In the genomic region with DNA sequence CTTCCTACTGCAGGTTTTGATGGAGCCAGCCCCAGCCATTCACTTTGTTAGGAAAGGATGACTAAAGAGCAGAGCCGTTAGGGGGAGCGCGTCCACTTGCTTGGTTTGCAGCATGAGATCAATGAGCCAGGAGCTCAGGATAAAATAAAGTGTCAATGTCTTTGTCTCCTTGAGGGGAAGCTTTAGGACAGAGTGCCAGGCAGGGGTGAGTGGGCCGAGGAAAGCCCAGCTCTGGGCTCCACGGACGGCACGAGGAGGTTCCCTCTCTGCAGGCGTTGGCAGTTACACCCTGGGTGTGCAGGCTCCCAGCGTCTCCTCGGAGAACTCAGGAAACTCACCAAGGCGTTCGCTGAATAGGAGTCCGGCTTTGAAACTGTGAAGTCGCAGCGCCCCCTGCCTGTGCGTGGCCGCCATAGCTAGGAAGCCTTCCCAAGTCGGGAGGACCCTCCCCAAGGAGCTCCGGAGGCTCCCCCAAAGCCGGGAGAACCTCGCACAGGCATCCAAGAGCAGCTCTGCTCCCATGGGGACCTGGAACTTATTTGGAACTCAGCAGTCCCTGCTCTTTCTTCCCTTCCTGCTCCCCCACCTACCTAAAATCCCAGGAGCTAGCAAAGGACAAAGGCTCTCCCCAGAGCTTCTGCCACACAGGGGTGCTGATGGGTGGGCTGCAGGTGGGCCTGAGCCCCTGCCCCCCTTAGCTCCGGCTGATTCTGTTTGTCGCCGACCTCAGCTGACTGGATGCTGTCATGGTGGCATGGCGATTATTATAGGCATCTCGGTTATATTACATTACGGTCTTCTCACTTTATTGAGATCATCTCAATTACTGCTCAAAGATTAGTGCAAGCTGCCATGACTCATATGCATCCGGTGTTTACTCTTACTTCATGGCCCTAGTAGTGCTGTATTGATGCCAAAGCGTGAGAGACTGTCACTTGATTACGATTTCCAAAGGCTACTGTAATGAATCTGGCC, we compare ENCODE assay signal across 2 cellular contexts.
TF ChIP-seq lines count a peak whose summit lies in the region.

No MANE protein-coding gene starts in this region.

TF ChIP-seq in HEK293, 187 proteins besides CTCF, POLR2A, EP300 and RAD21 (continued from another document and continues in another):
- TF ChIP-seq, protein P1, sequence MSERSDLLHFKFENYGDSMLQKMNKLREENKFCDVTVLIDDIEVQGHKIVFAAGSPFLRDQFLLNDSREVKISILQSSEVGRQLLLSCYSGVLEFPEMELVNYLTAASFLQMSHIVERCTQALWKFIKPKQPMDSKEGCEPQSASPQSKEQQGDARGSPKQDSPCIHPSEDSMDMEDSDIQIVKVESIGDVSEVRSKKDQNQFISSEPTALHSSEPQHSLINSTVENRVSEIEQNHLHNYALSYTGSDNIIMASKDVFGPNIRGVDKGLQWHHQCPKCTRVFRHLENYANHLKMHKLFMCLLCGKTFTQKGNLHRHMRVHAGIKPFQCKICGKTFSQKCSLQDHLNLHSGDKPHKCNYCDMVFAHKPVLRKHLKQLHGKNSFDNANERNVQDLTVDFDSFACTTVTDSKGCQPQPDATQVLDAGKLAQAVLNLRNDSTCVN (tag by site-specific recombination; optimal IDR thresholded peaks at IDR 0.05) = peak; percentile 13
- peak; percentile 94 for TF ChIP-seq OSR2 (tag by site-specific recombination; IDR thresholded peaks at IDR 0.05)
- no peak for TF ChIP-seq MEIS1 (CRISPR knock-in tag; IDR thresholded peaks at IDR 0.05; ENCODE audit: borderline replicate concordance)
- TF ChIP-seq, protein P2, sequence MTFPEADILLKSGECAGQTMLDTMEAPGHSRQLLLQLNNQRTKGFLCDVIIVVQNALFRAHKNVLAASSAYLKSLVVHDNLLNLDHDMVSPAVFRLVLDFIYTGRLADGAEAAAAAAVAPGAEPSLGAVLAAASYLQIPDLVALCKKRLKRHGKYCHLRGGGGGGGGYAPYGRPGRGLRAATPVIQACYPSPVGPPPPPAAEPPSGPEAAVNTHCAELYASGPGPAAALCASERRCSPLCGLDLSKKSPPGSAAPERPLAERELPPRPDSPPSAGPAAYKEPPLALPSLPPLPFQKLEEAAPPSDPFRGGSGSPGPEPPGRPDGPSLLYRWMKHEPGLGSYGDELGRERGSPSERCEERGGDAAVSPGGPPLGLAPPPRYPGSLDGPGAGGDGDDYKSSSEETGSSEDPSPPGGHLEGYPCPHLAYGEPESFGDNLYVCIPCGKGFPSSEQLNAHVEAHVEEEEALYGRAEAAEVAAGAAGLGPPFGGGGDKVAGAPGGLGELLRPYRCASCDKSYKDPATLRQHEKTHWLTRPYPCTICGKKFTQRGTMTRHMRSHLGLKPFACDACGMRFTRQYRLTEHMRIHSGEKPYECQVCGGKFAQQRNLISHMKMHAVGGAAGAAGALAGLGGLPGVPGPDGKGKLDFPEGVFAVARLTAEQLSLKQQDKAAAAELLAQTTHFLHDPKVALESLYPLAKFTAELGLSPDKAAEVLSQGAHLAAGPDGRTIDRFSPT (tag by site-specific recombination; IDR thresholded peaks at IDR 0.05) = peak; percentile 71; the same call in 1 of the 2 replicates
- TF ChIP-seq, protein P3, sequence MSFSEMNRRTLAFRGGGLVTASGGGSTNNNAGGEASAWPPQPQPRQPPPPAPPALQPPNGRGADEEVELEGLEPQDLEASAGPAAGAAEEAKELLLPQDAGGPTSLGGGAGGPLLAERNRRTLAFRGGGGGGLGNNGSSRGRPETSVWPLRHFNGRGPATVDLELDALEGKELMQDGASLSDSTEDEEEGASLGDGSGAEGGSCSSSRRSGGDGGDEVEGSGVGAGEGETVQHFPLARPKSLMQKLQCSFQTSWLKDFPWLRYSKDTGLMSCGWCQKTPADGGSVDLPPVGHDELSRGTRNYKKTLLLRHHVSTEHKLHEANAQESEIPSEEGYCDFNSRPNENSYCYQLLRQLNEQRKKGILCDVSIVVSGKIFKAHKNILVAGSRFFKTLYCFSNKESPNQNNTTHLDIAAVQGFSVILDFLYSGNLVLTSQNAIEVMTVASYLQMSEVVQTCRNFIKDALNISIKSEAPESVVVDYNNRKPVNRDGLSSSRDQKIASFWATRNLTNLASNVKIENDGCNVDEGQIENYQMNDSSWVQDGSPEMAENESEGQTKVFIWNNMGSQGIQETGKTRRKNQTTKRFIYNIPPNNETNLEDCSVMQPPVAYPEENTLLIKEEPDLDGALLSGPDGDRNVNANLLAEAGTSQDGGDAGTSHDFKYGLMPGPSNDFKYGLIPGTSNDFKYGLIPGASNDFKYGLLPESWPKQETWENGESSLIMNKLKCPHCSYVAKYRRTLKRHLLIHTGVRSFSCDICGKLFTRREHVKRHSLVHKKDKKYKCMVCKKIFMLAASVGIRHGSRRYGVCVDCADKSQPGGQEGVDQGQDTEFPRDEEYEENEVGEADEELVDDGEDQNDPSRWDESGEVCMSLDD (tag by site-specific recombination; IDR thresholded peaks at IDR 0.05) = peak; percentile 72
- TF ChIP-seq, protein P4, sequence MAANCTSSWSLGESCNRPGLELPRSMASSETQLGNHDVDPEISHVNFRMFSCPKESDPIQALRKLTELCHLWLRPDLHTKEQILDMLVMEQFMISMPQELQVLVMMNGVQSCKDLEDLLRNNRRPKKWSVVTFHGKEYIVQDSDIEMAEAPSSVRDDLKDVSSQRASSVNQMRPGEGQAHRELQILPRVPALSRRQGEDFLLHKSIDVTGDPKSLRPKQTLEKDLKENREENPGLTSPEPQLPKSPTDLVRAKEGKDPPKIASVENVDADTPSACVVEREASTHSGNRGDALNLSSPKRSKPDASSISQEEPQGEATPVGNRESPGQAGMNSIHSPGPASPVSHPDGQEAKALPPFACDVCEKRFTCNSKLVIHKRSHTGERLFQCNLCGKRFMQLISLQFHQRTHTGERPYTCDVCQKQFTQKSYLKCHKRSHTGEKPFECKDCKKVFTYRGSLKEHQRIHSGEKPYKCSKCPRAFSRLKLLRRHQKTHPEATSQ (tag by site-specific recombination; IDR thresholded peaks at IDR 0.05) = no peak
- peak; percentile 83 for TF ChIP-seq ZNF843 (tag by site-specific recombination; IDR thresholded peaks at IDR 0.05)
- no peak for TF ChIP-seq ZBTB48 (tag by site-specific recombination; IDR thresholded peaks at IDR 0.05)
- 0 out of 2 replicates have a peak, but pooled peaks have one; percentile 47 for TF ChIP-seq ZNF394 (tag by site-specific recombination; IDR thresholded peaks at IDR 0.05; ENCODE audit: borderline replicate concordance)
- TF ChIP-seq YY1 (tag by site-specific recombination; IDR thresholded peaks at IDR 0.05) = no peak
- TF ChIP-seq FEZF1 (tag by site-specific recombination; IDR thresholded peaks at IDR 0.05) = peak; percentile 36
- 0 out of 2 replicates have a peak, but pooled peaks have one; percentile 21 for TF ChIP-seq ZNF146 (tag by site-specific recombination; IDR thresholded peaks at IDR 0.05)
- no peak for TF ChIP-seq ZNF626 (tag by site-specific recombination; IDR thresholded peaks at IDR 0.05)
- TF ChIP-seq GLIS2 (tag by site-specific recombination; IDR thresholded peaks at IDR 0.05) = peak; percentile 91
- TF ChIP-seq ZNF76 (tag by site-specific recombination; IDR thresholded peaks at IDR 0.05; ENCODE audit: borderline replicate concordance, low read depth) = no peak
- TF ChIP-seq ZFP69B (tag by site-specific recombination; IDR thresholded peaks at IDR 0.05) = peak; percentile 79
- TF ChIP-seq OVOL3 (tag by site-specific recombination; IDR thresholded peaks at IDR 0.05) = peak; percentile 76; the same call in 1 of the 2 replicates
- TF ChIP-seq, protein P5, sequence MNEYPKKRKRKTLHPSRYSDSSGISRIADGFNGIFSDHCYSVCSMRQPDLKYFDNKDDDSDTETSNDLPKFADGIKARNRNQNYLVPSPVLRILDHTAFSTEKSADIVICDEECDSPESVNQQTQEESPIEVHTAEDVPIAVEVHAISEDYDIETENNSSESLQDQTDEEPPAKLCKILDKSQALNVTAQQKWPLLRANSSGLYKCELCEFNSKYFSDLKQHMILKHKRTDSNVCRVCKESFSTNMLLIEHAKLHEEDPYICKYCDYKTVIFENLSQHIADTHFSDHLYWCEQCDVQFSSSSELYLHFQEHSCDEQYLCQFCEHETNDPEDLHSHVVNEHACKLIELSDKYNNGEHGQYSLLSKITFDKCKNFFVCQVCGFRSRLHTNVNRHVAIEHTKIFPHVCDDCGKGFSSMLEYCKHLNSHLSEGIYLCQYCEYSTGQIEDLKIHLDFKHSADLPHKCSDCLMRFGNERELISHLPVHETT (tag by site-specific recombination; IDR thresholded peaks at IDR 0.05) = peak; percentile 92

TF ChIP-seq in HepG2, 621 proteins besides CTCF, POLR2A, EP300 and RAD21 (continued from another document and continues in another):
- TF ChIP-seq, protein P6, sequence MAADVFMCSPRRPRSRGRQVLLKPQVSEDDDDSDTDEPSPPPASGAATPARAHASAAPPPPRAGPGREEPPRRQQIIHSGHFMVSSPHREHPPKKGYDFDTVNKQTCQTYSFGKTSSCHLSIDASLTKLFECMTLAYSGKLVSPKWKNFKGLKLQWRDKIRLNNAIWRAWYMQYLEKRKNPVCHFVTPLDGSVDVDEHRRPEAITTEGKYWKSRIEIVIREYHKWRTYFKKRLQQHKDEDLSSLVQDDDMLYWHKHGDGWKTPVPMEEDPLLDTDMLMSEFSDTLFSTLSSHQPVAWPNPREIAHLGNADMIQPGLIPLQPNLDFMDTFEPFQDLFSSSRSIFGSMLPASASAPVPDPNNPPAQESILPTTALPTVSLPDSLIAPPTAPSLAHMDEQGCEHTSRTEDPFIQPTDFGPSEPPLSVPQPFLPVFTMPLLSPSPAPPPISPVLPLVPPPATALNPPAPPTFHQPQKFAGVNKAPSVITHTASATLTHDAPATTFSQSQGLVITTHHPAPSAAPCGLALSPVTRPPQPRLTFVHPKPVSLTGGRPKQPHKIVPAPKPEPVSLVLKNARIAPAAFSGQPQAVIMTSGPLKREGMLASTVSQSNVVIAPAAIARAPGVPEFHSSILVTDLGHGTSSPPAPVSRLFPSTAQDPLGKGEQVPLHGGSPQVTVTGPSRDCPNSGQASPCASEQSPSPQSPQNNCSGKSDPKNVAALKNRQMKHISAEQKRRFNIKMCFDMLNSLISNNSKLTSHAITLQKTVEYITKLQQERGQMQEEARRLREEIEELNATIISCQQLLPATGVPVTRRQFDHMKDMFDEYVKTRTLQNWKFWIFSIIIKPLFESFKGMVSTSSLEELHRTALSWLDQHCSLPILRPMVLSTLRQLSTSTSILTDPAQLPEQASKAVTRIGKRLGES (CRISPR knock-in tag; IDR thresholded peaks at IDR 0.05; ENCODE audit: borderline replicate concordance) = no peak
- TF ChIP-seq POLR2AphosphoS5 (IDR thresholded peaks at IDR 0.05; ENCODE audit: low read depth, low read length) (no peak), SAP130 (CRISPR knock-in tag; IDR thresholded peaks at IDR 0.05; ENCODE audit: low read depth) (0 out of 2 replicates have a peak, but pooled peaks have one; percentile 13), ADNP (CRISPR knock-in tag; IDR thresholded peaks at IDR 0.05) (no peak), KDM2A (CRISPR knock-in tag; IDR thresholded peaks at IDR 0.05; ENCODE audit: borderline replicate concordance, low read depth) (no peak), PAF1 (CRISPR knock-in tag; IDR thresholded peaks at IDR 0.05) (no peak), ZBTB21 (CRISPR knock-in tag; IDR thresholded peaks at IDR 0.05) (no peak), NRL (CRISPR knock-in tag; IDR thresholded peaks at IDR 0.05; ENCODE audit: borderline replicate concordance) (0 out of 2 replicates have a peak, but pooled peaks have one; percentile 11), IKZF4 (CRISPR knock-in tag; IDR thresholded peaks at IDR 0.05; ENCODE audit: borderline replicate concordance, low read depth, not compliant biosample characterization) (no peak), SOX6 (IDR thresholded peaks at IDR 0.05) (no peak), SOX6 (CRISPR knock-in tag; IDR thresholded peaks at IDR 0.05) (no peak), TBX2 (CRISPR knock-in tag; IDR thresholded peaks at IDR 0.05; ENCODE audit: borderline replicate concordance) (0 out of 2 replicates have a peak, but pooled peaks have one; percentile 21), SMC3 (IDR thresholded peaks at IDR 0.05; ENCODE audit: low read length) (peak; percentile 77), SPEN (CRISPR knock-in tag; IDR thresholded peaks at IDR 0.05; ENCODE audit: low read depth) (no peak), ZNF160 (CRISPR knock-in tag; IDR thresholded peaks at IDR 0.05) (no peak)
- TF ChIP-seq, protein P7, sequence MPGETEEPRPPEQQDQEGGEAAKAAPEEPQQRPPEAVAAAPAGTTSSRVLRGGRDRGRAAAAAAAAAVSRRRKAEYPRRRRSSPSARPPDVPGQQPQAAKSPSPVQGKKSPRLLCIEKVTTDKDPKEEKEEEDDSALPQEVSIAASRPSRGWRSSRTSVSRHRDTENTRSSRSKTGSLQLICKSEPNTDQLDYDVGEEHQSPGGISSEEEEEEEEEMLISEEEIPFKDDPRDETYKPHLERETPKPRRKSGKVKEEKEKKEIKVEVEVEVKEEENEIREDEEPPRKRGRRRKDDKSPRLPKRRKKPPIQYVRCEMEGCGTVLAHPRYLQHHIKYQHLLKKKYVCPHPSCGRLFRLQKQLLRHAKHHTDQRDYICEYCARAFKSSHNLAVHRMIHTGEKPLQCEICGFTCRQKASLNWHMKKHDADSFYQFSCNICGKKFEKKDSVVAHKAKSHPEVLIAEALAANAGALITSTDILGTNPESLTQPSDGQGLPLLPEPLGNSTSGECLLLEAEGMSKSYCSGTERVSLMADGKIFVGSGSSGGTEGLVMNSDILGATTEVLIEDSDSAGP (CRISPR knock-in tag; IDR thresholded peaks at IDR 0.05; ENCODE audit: borderline replicate concordance) = peak; percentile 50; the same call in 1 of the 2 replicates
- TF ChIP-seq, protein P8, sequence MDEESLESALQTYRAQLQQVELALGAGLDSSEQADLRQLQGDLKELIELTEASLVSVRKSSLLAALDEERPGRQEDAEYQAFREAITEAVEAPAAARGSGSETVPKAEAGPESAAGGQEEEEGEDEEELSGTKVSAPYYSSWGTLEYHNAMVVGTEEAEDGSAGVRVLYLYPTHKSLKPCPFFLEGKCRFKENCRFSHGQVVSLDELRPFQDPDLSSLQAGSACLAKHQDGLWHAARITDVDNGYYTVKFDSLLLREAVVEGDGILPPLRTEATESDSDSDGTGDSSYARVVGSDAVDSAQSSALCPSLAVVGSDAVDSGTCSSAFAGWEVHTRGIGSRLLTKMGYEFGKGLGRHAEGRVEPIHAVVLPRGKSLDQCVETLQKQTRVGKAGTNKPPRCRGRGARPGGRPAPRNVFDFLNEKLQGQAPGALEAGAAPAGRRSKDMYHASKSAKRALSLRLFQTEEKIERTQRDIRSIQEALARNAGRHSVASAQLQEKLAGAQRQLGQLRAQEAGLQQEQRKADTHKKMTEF (CRISPR knock-in tag; IDR thresholded peaks at IDR 0.05) = peak; percentile 47; the same call in 1 of the 2 replicates
- TF ChIP-seq, protein P9, sequence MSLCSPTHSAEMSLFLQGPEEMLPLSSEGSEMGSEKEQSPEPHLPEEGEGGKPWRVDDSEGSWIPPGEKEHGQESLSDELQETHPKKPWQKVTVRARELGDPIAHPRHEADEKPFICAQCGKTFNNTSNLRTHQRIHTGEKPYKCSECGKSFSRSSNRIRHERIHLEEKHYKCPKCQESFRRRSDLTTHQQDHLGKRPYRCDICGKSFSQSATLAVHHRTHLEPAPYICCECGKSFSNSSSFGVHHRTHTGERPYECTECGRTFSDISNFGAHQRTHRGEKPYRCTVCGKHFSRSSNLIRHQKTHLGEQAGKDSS (CRISPR knock-in tag; IDR thresholded peaks at IDR 0.05; ENCODE audit: borderline replicate concordance, low read depth) = peak; percentile 51; the same call in 1 of the 2 replicates
- TF ChIP-seq, protein P10, sequence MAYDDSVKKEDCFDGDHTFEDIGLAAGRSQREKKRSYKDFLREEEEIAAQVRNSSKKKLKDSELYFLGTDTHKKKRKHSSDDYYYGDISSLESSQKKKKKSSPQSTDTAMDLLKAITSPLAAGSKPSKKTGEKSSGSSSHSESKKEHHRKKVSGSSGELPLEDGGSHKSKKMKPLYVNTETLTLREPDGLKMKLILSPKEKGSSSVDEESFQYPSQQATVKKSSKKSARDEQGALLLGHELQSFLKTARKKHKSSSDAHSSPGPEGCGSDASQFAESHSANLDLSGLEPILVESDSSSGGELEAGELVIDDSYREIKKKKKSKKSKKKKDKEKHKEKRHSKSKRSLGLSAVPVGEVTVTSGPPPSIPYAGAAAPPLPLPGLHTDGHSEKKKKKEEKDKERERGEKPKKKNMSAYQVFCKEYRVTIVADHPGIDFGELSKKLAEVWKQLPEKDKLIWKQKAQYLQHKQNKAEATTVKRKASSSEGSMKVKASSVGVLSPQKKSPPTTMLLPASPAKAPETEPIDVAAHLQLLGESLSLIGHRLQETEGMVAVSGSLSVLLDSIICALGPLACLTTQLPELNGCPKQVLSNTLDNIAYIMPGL (CRISPR knock-in tag; IDR thresholded peaks at IDR 0.05; ENCODE audit: borderline replicate concordance in 1 of 2, low read depth in 1 of 2) = peak; percentile 62 to 72; a peak in 3 of 4 replicates
